In the genomic region with DNA sequence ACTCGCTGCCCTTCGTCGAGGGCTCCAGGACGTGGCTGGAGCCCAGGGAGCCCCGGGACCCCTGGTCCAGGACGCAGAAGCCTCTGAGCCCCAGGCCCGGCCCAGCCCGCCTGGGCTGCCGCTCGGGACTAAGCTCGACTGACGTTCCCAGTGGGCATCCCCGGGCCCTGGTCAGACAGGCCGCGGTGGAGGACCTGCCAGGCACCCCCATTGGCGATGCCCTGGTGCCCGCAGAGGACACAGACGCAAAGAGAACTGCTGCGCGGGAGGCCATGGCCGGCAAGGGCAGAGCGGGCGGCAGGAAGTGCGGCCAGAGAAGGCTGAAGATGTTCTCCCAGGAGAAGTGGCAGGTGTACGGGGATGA, we compare ENCODE assay signal across 29 cellular contexts. TPM values are rescaled to one million over a fixed set of nuclear protein-coding genes. Genes with fewer than 3 reads are reported as not detected.
"Had no signal": no experiment of that assay in that cellular context is flagged by ENCODE, and none has a peak within 500 bp of the region (broad histone marks: within the 10 kb centered on the region; RNA-seq: fewer than 3 reads in every experiment).

No MANE protein-coding gene starts in this region.

- H3K4me1 ChIP-seq: breast epithelium, esophagus squamous epithelium, left lung, lower lobe of right lung, upper lobe of left lung had no signal

- H3K4me3 ChIP-seq: breast epithelium, esophagus squamous epithelium, left lung, lower lobe of right lung, skin epidermis, upper lobe of left lung had no signal

- H3K36me3 ChIP-seq: breast epithelium, esophagus squamous epithelium, left lung, lower lobe of right lung, neutrophil, upper lobe of left lung had no signal

- H3K4me2 ChIP-seq: SK-N-SH had no signal

- DNase-seq: activated CD4-positive, alpha-beta memory T cell treated with anti-CD3 and anti-CD28 coated beads, Interleukin-2, amount 10 ng/mL, durations not matched to agents 7 days and 5 days; activated CD4-positive, alpha-beta T cell treated with anti-CD3 and anti-CD28 coated beads for 1 hour; activated CD4-positive, alpha-beta T cell treated with anti-CD3 and anti-CD28 coated beads, Interleukin-2, amount 10 ng/mL, durations not matched to agents 7 days and 5 days; activated effector memory CD4-positive, alpha-beta T cell treated with anti-CD3 and anti-CD28 coated beads, Interleukin-2, amount 50 U/mL, for 16 hours; activated naive CD4-positive, alpha-beta T cell treated with anti-CD3 and anti-CD28 coated beads, Interleukin-2, amount 10 ng/mL, durations not matched to agents 7 days and 5 days; central memory CD4-positive, alpha-beta T cell; dermis blood vessel endothelial cell; effector CD4-positive, alpha-beta T cell; esophagus squamous epithelium; foreskin melanocyte; left lung; lower lobe of right lung; mesenchymal stem cell; SK-N-SH; stimulated activated CD4-positive, alpha-beta T cell treated with anti-CD3 and anti-CD28 coated beads, Interleukin-12 subunit alpha, Interleukin-12 subunit beta, amount 100 ng/mL, for 4 hours; stimulated activated CD4-positive, alpha-beta T cell treated with anti-CD3 and anti-CD28 coated beads, Interleukin-4, amount 100 ng/mL, for 1 hour; SW 1271; T1000 had no signal

- H3K4me1 Mint-ChIP-seq: activated CD4-positive, alpha-beta memory T cell treated with anti-CD3 and anti-CD28 coated beads, Interleukin-2, amount 10 ng/mL, durations not matched to agents 7 days and 5 days; activated CD4-positive, alpha-beta T cell treated with anti-CD3 and anti-CD28 coated beads, Interleukin-2, amount 10 ng/mL, durations not matched to agents 7 days and 5 days; activated naive CD4-positive, alpha-beta T cell treated with anti-CD3 and anti-CD28 coated beads, Interleukin-2, amount 10 ng/mL, durations not matched to agents 7 days and 5 days; WTC11 had no signal

- H3K9me3 Mint-ChIP-seq: activated CD4-positive, alpha-beta memory T cell treated with anti-CD3 and anti-CD28 coated beads, Interleukin-2, amount 10 ng/mL, durations not matched to agents 7 days and 5 days; activated CD4-positive, alpha-beta T cell treated with anti-CD3 and anti-CD28 coated beads, Interleukin-2, amount 10 ng/mL, durations not matched to agents 7 days and 5 days; activated naive CD4-positive, alpha-beta T cell treated with anti-CD3 and anti-CD28 coated beads, Interleukin-2, amount 10 ng/mL, durations not matched to agents 7 days and 5 days; natural killer cell treated with Interleukin-12 subunit alpha and Interleukin-12 subunit beta and Interleukin-15 and Interleukin-18, amount 100 ng/mL, for 72 hours; stimulated activated naive CD8-positive, alpha-beta T cell treated with anti-CD3 and anti-CD28 coated beads, Interleukin-15, Interleukin-2, amounts not matched to agents 100 ng/mL and 50 ng/mL, for 24 hours; T-helper 1 cell treated with Interleukin-12 subunit alpha and Interleukin-12 subunit beta and Interleukin-4 antibody, amounts not matched to agents 30 μg/mL and 1 μg/mL, for 36 hours; WTC11 had no signal

- ATAC-seq: left lung; natural killer cell treated with Interleukin-12 subunit alpha and Interleukin-12 subunit beta and Interleukin-15 and Interleukin-18, amount 100 ng/mL, for 72 hours; sciatic nerve; WTC11 had no signal

- H3K4me3 Mint-ChIP-seq: activated CD4-positive, alpha-beta memory T cell treated with anti-CD3 and anti-CD28 coated beads, Interleukin-2, amount 10 ng/mL, durations not matched to agents 7 days and 5 days; activated CD4-positive, alpha-beta T cell treated with anti-CD3 and anti-CD28 coated beads, Interleukin-2, amount 10 ng/mL, durations not matched to agents 7 days and 5 days; activated naive CD4-positive, alpha-beta T cell treated with anti-CD3 and anti-CD28 coated beads, Interleukin-2, amount 10 ng/mL, durations not matched to agents 7 days and 5 days; natural killer cell treated with Interleukin-12 subunit alpha and Interleukin-12 subunit beta and Interleukin-15 and Interleukin-18, amount 100 ng/mL, for 72 hours; stimulated activated naive CD8-positive, alpha-beta T cell treated with anti-CD3 and anti-CD28 coated beads, Interleukin-15, Interleukin-2, amounts not matched to agents 100 ng/mL and 50 ng/mL, for 24 hours; T-helper 1 cell treated with Interleukin-12 subunit alpha and Interleukin-12 subunit beta and Interleukin-4 antibody, amounts not matched to agents 30 μg/mL and 1 μg/mL, for 36 hours; WTC11 had no signal

- H3K27ac ChIP-seq: breast epithelium, esophagus squamous epithelium, left lung, lower lobe of right lung, neutrophil, skin epidermis, upper lobe of left lung had no signal

- H3K27ac Mint-ChIP-seq: activated CD4-positive, alpha-beta memory T cell treated with anti-CD3 and anti-CD28 coated beads, Interleukin-2, amount 10 ng/mL, durations not matched to agents 7 days and 5 days; activated CD4-positive, alpha-beta T cell treated with anti-CD3 and anti-CD28 coated beads, Interleukin-2, amount 10 ng/mL, durations not matched to agents 7 days and 5 days; activated naive CD4-positive, alpha-beta T cell treated with anti-CD3 and anti-CD28 coated beads, Interleukin-2, amount 10 ng/mL, durations not matched to agents 7 days and 5 days; stimulated activated naive CD8-positive, alpha-beta T cell treated with anti-CD3 and anti-CD28 coated beads, Interleukin-15, Interleukin-2, amounts not matched to agents 100 ng/mL and 50 ng/mL, for 24 hours; T-helper 1 cell treated with Interleukin-12 subunit alpha and Interleukin-12 subunit beta and Interleukin-4 antibody, amounts not matched to agents 30 μg/mL and 1 μg/mL, for 36 hours; WTC11 had no signal

- H3K9ac ChIP-seq: SK-N-SH had no signal

- H3K36me3 Mint-ChIP-seq: WTC11 had no signal

- H3K9me3 ChIP-seq: breast epithelium, esophagus squamous epithelium, left lung, lower lobe of right lung, neutrophil, SK-N-SH, upper lobe of left lung had no signal

RNA-seq across cellular contexts. Expression of a gene that starts 28.9 kb away (rescaled TPM):
- total RNA-seq: glomerular endothelial cell, osteocyte had no signal
- polyA plus RNA-seq: SK-N-SH had no signal
